Comparison of ENCODE assay signal across 18 cellular contexts in the genomic region with DNA sequence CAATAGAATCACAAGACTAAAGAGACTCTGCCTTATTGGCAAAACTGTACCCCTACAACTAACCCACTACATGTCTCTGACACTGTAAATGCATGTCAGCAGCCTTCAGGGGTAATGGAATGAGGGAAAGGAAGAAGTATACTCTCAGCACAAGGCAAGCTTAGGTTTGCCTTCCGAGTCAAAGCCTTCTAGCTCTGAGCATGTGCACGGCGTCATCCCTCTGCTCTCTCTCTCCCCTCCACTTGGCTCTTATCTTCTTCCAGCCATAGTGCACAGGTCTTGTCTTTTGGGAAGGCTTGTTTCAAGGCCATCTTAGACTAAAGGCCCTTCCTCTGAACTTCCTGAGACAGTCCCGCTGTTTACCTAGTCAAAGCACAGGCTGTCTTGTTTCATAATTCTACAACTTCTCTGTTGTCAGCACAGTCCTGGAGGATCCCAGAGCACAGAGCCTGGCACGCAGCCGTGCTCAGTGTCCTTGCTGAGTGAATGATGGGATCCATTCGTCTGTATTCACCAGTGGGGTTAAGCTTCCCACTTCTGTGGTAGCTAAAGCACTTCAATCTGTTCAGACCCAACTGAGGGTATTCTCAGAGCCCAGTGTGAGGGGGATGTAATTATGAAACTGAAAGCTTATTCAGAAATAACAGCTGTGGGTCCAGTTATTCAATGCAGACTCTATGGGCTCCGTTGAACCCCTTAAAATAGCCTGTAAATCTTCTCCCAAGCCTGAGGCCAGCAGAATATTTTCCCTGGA.
DNase-seq lines count a peak whose midpoint lies in the region; ATAC-seq, FAIRE-seq and TF ChIP-seq lines count a peak whose summit lies in the region.
"Had no signal": no experiment of that assay in that cellular context is flagged by ENCODE, and none has a peak within 500 bp of the region (broad histone marks: within the 10 kb centered on the region; RNA-seq: fewer than 3 reads in every experiment).

No MANE protein-coding gene starts in this region.

- H3K27ac ChIP-seq in HepG2 (ENCODE audit: extremely low read length, insufficient read depth, low read length) = no peak overlapping the region
- H3K27ac ChIP-seq in right lobe of liver = no peak overlapping the region
- peak overlapping the region; percentile 31 for H3K27ac ChIP-seq in substantia nigra (ENCODE audit: low read depth, low read length, poor library complexity, severe bottlenecking)

- no peaks in the 10 kb centered on the region for H3K27me3 Mint-ChIP-seq in activated CD4-positive, alpha-beta T cell treated with anti-CD3 and anti-CD28 coated beads, Interleukin-2, amount 10 ng/mL, durations not matched to agents 7 days and 5 days

- no peaks in the 10 kb centered on the region for H3K79me2 ChIP-seq in HepG2 (ENCODE audit: insufficient read depth, low read length)

- in situ Hi-C loops in HepG2 (cut with HindIII; ENCODE audit: extremely low pct_ligation_motif_present, low pct_unique_long_range_greater_than_20kb) = no loop called here

- FAIRE-seq in HepG2 (lab: Jason Lieb, UNC) = no peak
- FAIRE-seq: GM12892, H1, RCC 7860 had no signal

- no peak overlapping the region for H3K27ac Mint-ChIP-seq in activated CD4-positive, alpha-beta T cell treated with anti-CD3 and anti-CD28 coated beads, Interleukin-2, amount 10 ng/mL, durations not matched to agents 7 days and 5 days

- TF ChIP-seq EP300 in HepG2 (IDR thresholded peaks at IDR 0.05; ENCODE audit: low read depth in 2 of 2, low read length in 2 of 2) (no peak), HepG2 (CRISPR knock-in tag; IDR thresholded peaks at IDR 0.05; ENCODE audit: borderline replicate concordance) (no peak)

- H3K36me3 ChIP-seq in HepG2 (replicated peaks in 1 of 2; ENCODE audit: control insufficient read depth in 1 of 2, insufficient read depth in 2 of 2, low read length in 2 of 2) (no peaks in the 10 kb centered on the region), right lobe of liver (no peaks in the 10 kb centered on the region)
- H3K36me3 ChIP-seq: MG63 had no signal

- no peak overlapping the region for H3K4me3 Mint-ChIP-seq in activated CD4-positive, alpha-beta T cell treated with anti-CD3 and anti-CD28 coated beads, Interleukin-2, amount 10 ng/mL, durations not matched to agents 7 days and 5 days

- no peak for TF ChIP-seq POLR2A in HepG2 (IDR thresholded peaks at IDR 0.05; ENCODE audit: insufficient read depth in 1 of 2, low read depth in 2 of 2, low read length in 2 of 2)
- TF ChIP-seq POLR2A in right lobe of liver (IDR thresholded peaks at IDR 0.05) = no peak

- CTCF ChIA-PET in HepG2 (lab: Yijun Ruan, JAX; ENCODE audit: low intra/inter-chr PET ratio, low total read pairs) = no interaction called here
- CTCF ChIA-PET in activated CD4-positive, alpha-beta T cell treated with anti-CD3 and anti-CD28 coated beads, Interleukin-2, amount 10 ng/mL, durations not matched to agents 7 days and 5 days (lab: Charles Lee) = no interaction called here

- no peaks in the 10 kb centered on the region for H3K4me1 ChIP-seq in HepG2 (ENCODE audit: insufficient read depth, low read length)
- no peaks in the 10 kb centered on the region for H3K4me1 ChIP-seq in right lobe of liver

- H3K4me2 ChIP-seq in HepG2 (ENCODE audit: low read depth, low read length) = no peak overlapping the region

- H4K20me1 ChIP-seq in HepG2 (ENCODE audit: insufficient read depth, low read length) = no peaks in the 10 kb centered on the region

- H3K27me3 ChIP-seq in HepG2 (ENCODE audit: control insufficient read depth in 1 of 2, insufficient read depth in 2 of 2, low read length in 2 of 2) = no peaks in the 10 kb centered on the region
- H3K27me3 ChIP-seq in right lobe of liver = no peaks in the 10 kb centered on the region
- H3K27me3 ChIP-seq: MG63 had no signal

- DNase-seq in HepG2 (ENCODE audit: low spot score) (no peak), right lobe of liver (no peak), midbrain (lab: John Stamatoyannopoulos, UW) (peak; percentile 31), substantia nigra (lab: John Stamatoyannopoulos, UW) (peak in 6 of 49 donors; percentile 1 to 40 (median 9)), NCI-H510A (lab: John Stamatoyannopoulos, UW) (no peak)
- no peak for DNase-seq in activated CD4-positive, alpha-beta T cell treated with anti-CD3 and anti-CD28 coated beads, Interleukin-2, amount 10 ng/mL, durations not matched to agents 7 days and 5 days
- DNase-seq: COR-L47, IMR-90, Karpas-422, MG63, NCI-H1092 treated with DMSO at 0.1 percent for 48 hours, NCI-H2107, SIG-M5 had no signal

- H3K4me3 ChIP-seq in HepG2 (replicated peaks in 1 of 3; ENCODE audit: insufficient read depth in 1 of 3, low read depth in 2 of 3, low read length in 3 of 3) (no peak overlapping the region), right lobe of liver (no peak overlapping the region)
- H3K4me3 ChIP-seq: MG63 had no signal

- no peaks in the 10 kb centered on the region for H3K9me3 ChIP-seq in HepG2 (ENCODE audit: low read length)
- no peaks in the 10 kb centered on the region for H3K9me3 ChIP-seq in right lobe of liver

- ATAC-seq in HepG2 (peak; percentile 29; the same call in 2 of the 3 replicates), right lobe of liver (no peak), HG03354 (IDR thresholded peaks at IDR 0.05; ENCODE audit: poor library complexity, severe bottlenecking, unreplicated experiment) (peak; percentile 52), GM21447 (IDR thresholded peaks at IDR 0.05; ENCODE audit: unreplicated experiment) (no peak)

- H3K4me1 Mint-ChIP-seq in activated CD4-positive, alpha-beta T cell treated with anti-CD3 and anti-CD28 coated beads, Interleukin-2, amount 10 ng/mL, durations not matched to agents 7 days and 5 days = no peaks in the 10 kb centered on the region

- 15% methylated on average over 8 of the region's 8 CpGs for WGBS in HepG2 (ENCODE audit: low lambda C conversion rate)
- WGBS in right lobe of liver (ENCODE audit: insufficient coverage, low coverage, low lambda C conversion rate, missing lambda C conversion rate) = 42% methylated on average over 8 of the region's 8 CpGs

- no peak overlapping the region for H3K9ac ChIP-seq in HepG2 (ENCODE audit: insufficient read depth, low read depth, low read length)

- BruUV-seq in HepG2 (replicated peaks; lab: Mats Ljungman, UMichigan) = no TSS peak

- TF ChIP-seq CTCF in HepG2 (CRISPR knock-in tag; IDR thresholded peaks at IDR 0.05) = no peak
- no peak for TF ChIP-seq CTCF in right lobe of liver (IDR thresholded peaks at IDR 0.05)

- H3K36me3 Mint-ChIP-seq in activated CD4-positive, alpha-beta T cell treated with anti-CD3 and anti-CD28 coated beads, Interleukin-2, amount 10 ng/mL, durations not matched to agents 7 days and 5 days (ENCODE audit: low read depth) = no peaks in the 10 kb centered on the region

- intact Hi-C loops in HepG2 (cut with micrococcal nuclease; ENCODE audit: unreplicated experiment) = no loop called here
- intact Hi-C loops in right lobe of liver (cut with DNase I) = no loop called here

- TF ChIP-seq RAD21 in HepG2 (CRISPR knock-in tag; IDR thresholded peaks at IDR 0.05) = no peak

- no peaks in the 10 kb centered on the region for H3K9me3 Mint-ChIP-seq in activated CD4-positive, alpha-beta T cell treated with anti-CD3 and anti-CD28 coated beads, Interleukin-2, amount 10 ng/mL, durations not matched to agents 7 days and 5 days

- POLR2A ChIA-PET in HepG2 (lab: Yijun Ruan, JAX) = no interaction called here
- POLR2A ChIA-PET in activated CD4-positive, alpha-beta T cell treated with anti-CD3 and anti-CD28 coated beads, Interleukin-2, amount 10 ng/mL, durations not matched to agents 7 days and 5 days (lab: Charles Lee) = no interaction called here

- H2AFZ ChIP-seq in HepG2 (ENCODE audit: low read length) = no peak overlapping the region

TF ChIP-seq in HepG2, 621 proteins besides CTCF, POLR2A, EP300 and RAD21 (continues in another document):
- no peak for TF ChIP-seq SP2 (CRISPR knock-in tag; IDR thresholded peaks at IDR 0.05)
- TF ChIP-seq ZNF260 (CRISPR knock-in tag; IDR thresholded peaks at IDR 0.05; ENCODE audit: borderline replicate concordance, low read depth) = no peak
- TF ChIP-seq KLF12 (CRISPR knock-in tag; IDR thresholded peaks at IDR 0.05; ENCODE audit: borderline replicate concordance) = no peak
- TF ChIP-seq FOXP1 (IDR thresholded peaks at IDR 0.05) = no peak
- no peak for TF ChIP-seq FOXP1 (CRISPR knock-in tag; IDR thresholded peaks at IDR 0.05)
- no peak for TF ChIP-seq HNF4A (CRISPR knock-in tag; IDR thresholded peaks at IDR 0.05)
- TF ChIP-seq SRSF1 (optimal IDR thresholded peaks at IDR 0.05; ENCODE audit: low read depth, low read length) = no peak
- TF ChIP-seq SMARCE1 (IDR thresholded peaks at IDR 0.05; ENCODE audit: borderline replicate concordance) = no peak
- no peak for TF ChIP-seq ZNF792 (CRISPR knock-in tag; IDR thresholded peaks at IDR 0.05)
- no peak for TF ChIP-seq ZFP36 (IDR thresholded peaks at IDR 0.05; ENCODE audit: borderline replicate concordance, low read depth, low read length, partially characterized antibody)
- no peak for TF ChIP-seq ZNF672 (CRISPR knock-in tag; IDR thresholded peaks at IDR 0.05)
- no peak for TF ChIP-seq KDM2A (CRISPR knock-in tag; IDR thresholded peaks at IDR 0.05; ENCODE audit: borderline replicate concordance, low read depth)
- TF ChIP-seq FOXO1 (CRISPR knock-in tag; IDR thresholded peaks at IDR 0.05) = no peak
- TF ChIP-seq RFX5 (IDR thresholded peaks at IDR 0.05; ENCODE audit: low read depth, low read length) = no peak
- no peak for TF ChIP-seq ZIK1 (CRISPR knock-in tag; IDR thresholded peaks at IDR 0.05; ENCODE audit: borderline replicate concordance, low read depth)
- TF ChIP-seq, protein P1, sequence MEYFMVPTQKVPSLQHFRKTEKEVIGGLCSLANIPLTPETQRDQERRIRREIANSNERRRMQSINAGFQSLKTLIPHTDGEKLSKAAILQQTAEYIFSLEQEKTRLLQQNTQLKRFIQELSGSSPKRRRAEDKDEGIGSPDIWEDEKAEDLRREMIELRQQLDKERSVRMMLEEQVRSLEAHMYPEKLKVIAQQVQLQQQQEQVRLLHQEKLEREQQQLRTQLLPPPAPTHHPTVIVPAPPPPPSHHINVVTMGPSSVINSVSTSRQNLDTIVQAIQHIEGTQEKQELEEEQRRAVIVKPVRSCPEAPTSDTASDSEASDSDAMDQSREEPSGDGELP (IDR thresholded peaks at IDR 0.05; ENCODE audit: borderline replicate concordance, low read depth) = no peak
- TF ChIP-seq, protein P2, sequence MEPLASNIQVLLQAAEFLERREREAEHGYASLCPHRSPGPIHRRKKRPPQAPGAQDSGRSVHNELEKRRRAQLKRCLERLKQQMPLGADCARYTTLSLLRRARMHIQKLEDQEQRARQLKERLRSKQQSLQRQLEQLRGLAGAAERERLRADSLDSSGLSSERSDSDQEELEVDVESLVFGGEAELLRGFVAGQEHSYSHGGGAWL (CRISPR knock-in tag; IDR thresholded peaks at IDR 0.05) = no peak

Comparison
In these comparisons a context has a peak if more than half of its experiments do, and no peak if none do; other contexts are left out.
1. ATAC-seq: peak in HepG2 (single experiment) and HG03354 (single experiment); none in right lobe of liver (0 of 4) and GM21447 (single experiment).